In the genomic region with DNA sequence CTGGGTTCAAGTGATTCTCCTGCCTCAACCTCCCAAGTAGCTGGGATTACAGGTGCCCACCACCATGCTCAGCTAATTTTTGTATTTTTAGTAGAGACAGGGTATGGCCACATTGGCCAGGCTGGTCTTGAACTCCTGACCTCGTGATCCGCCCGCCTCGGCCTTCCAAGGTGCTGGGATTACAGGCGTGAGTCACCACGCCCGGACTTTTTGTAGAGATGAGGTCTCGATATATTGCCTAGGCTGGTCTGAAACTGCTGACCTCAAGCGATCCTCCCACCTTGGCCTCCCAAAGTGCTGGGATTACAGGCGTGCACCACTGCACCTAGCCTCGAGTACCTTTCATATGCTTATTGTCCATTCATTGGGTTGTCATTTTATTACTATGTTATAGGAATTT, we compare ENCODE assay signal across 2 cellular contexts. TPM values are rescaled to one million over a fixed set of nuclear protein-coding genes. Genes with fewer than 3 reads are reported as not detected.
"Had no signal": no experiment of that assay in that cellular context is flagged by ENCODE, and none has a peak within 500 bp of the region (broad histone marks: within the 10 kb centered on the region; RNA-seq: fewer than 3 reads in every experiment).

No MANE protein-coding gene starts in this region.

RNA-seq across cellular contexts. Expression of gene LRP1-AS, which starts 26.7 kb away (rescaled TPM):
- total RNA-seq: G401, GM12878 had no signal
- polyA plus RNA-seq: GM12878 had no signal
